11 cellular contexts compared by ENCODE assay signal in the genomic region with DNA sequence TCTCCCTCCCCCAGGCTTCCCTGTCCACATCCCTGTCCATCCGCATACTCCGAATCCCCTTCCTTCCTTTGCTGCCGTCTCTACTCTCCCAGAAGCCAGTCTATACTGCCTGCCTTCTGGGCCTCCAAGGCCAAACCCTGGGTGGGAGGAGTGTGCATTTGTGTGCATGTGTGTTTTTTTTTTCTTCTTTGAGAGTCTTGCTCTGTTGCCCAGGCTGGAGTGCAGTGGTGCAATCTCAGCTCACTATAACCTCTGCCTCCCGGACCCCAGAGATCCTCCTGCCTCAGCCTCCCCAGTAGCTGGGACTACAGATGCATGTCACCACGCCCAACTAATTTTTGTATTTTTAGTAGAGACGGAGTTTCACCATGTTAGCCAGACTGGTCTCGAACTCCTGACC. TPM values are rescaled to one million over a fixed set of nuclear protein-coding genes. Genes with fewer than 3 reads are reported as not detected.
DNase-seq lines count a peak whose midpoint lies in the region; ATAC-seq, FAIRE-seq and TF ChIP-seq lines count a peak whose summit lies in the region.
"Not testable (repeated sequence)": the region's sequence is repeated elsewhere in the genome, so short reads cannot be mapped to it uniquely, and the experiment has no call there.
"Had no signal": no experiment of that assay in that cellular context is flagged by ENCODE, and none has a peak within 500 bp of the region (broad histone marks: within the 10 kb centered on the region; RNA-seq: fewer than 3 reads in every experiment).

No MANE protein-coding gene starts in this region.

- H3K79me2 ChIP-seq in K562 (ENCODE audit: control insufficient read depth, insufficient read depth, low read length): peaks cover 31% of the 10 kb centered on the region

- H3K27ac ChIP-seq in C4-2B: peak overlapping the region; percentile 54; the same call in 1 of the 2 replicates
- H3K27ac ChIP-seq in VCaP: peak overlapping the region; percentile 86
- peak overlapping the region; percentile 86 for H3K27ac ChIP-seq in K562 (ENCODE audit: extremely low read depth, low read depth, low read length)

- TF ChIP-seq RAD21 in K562 (CRISPR knock-in tag; conservative IDR thresholded peaks at IDR 0.05 in 1 of 2, IDR thresholded peaks at IDR 0.05 in 1 of 2): not testable (repeated sequence)

- not testable (repeated sequence) for FAIRE-seq in K562 (lab: Jason Lieb, UNC)

- H3K9me3 ChIP-seq in K562 (replicated peaks; ENCODE audit: control insufficient read depth, insufficient read depth, low read depth, low read length): not testable (repeated sequence)

- DNase-seq in activated CD8-positive, alpha-beta T cell treated with anti-CD3 and anti-CD28 coated beads, Interleukin-2, amount 10 ng/mL, durations not matched to agents 7 days and 5 days; naive thymus-derived CD8-positive, alpha-beta T cell; stimulated activated naive CD8-positive, alpha-beta T cell treated with anti-CD3 and anti-CD28 coated beads, Interleukin-15, amount 100 ng/mL, for 72 hours: not testable (repeated sequence)
- DNase-seq in activated naive CD4-positive, alpha-beta T cell treated with anti-CD3 and anti-CD28 coated beads for 36 hours: peak; percentile 3
- peak in 1 of 4 experiments; percentile 28 for DNase-seq in K562 (ENCODE audit: extremely low read depth in 1 of 4, low spot score in 3 of 4)

- peaks cover 18% of the 10 kb centered on the region; the same call in 2 of the 3 replicates for H3K36me3 ChIP-seq in K562 (ENCODE audit: control insufficient read depth, insufficient read depth, low read length)

- peaks cover 55 to 81% of the 10 kb centered on the region in 2 experiments for H3K4me1 ChIP-seq in K562 (replicated peaks in 1 of 2; ENCODE audit: control insufficient read depth in 2 of 2, insufficient read depth in 2 of 2, low read length in 2 of 2)

- not testable (repeated sequence) for H3K9me3 Mint-ChIP-seq in IgD-negative memory B cell; activated CD8-positive, alpha-beta T cell treated with anti-CD3 and anti-CD28 coated beads, Interleukin-2, amount 10 ng/mL, durations not matched to agents 7 days and 5 days (ENCODE audit: insufficient read depth); activated naive CD4-positive, alpha-beta T cell treated with anti-CD3 and anti-CD28 coated beads for 36 hours; naive thymus-derived CD8-positive, alpha-beta T cell; stimulated activated naive CD8-positive, alpha-beta T cell treated with anti-CD3 and anti-CD28 coated beads, Interleukin-15, amount 100 ng/mL, for 72 hours

- H2AFZ ChIP-seq in K562 (ENCODE audit: low read depth, low read length): peak overlapping the region; percentile 59; the same call in 1 of the 2 replicates

- in situ Hi-C loops in K562 (cut with MboI): not testable (repeated sequence)

- H3K36me3 Mint-ChIP-seq in IgD-negative memory B cell: not testable (repeated sequence)
- H3K36me3 Mint-ChIP-seq in activated CD8-positive, alpha-beta T cell treated with anti-CD3 and anti-CD28 coated beads, Interleukin-2, amount 10 ng/mL, durations not matched to agents 7 days and 5 days (ENCODE audit: low read depth): peaks cover 33% of the 10 kb centered on the region
- H3K36me3 Mint-ChIP-seq in activated naive CD4-positive, alpha-beta T cell treated with anti-CD3 and anti-CD28 coated beads for 36 hours (ENCODE audit: low read depth): peaks cover 14% of the 10 kb centered on the region
- H3K36me3 Mint-ChIP-seq in naive thymus-derived CD8-positive, alpha-beta T cell: peaks cover 0 to 19% (median 7%) of the 10 kb centered on the region in 3 donors

- 47% methylated on average over 5 of the region's 7 CpGs for WGBS in K562 (ENCODE audit: insufficient coverage, low coverage, missing lambda C conversion rate)

- peak overlapping the region; percentile 67 to 69 for H3K9ac ChIP-seq in K562 (ENCODE audit: insufficient read depth in 1 of 2, low read depth in 2 of 2, low read length in 2 of 2)

- not testable (repeated sequence) for BruUV-seq in K562 (replicated peaks; lab: Mats Ljungman, UMichigan)

- TF ChIP-seq CTCF in C4-2B (conservative IDR thresholded peaks at IDR 0.05); VCaP (conservative IDR thresholded peaks at IDR 0.05); K562 (IDR thresholded peaks at IDR 0.05 in 2 of 3, conservative IDR thresholded peaks at IDR 0.05 in 1 of 3; ENCODE audit: insufficient read depth in 2 of 3, low read depth in 1 of 3, low read length in 3 of 3): not testable (repeated sequence)

- H4K20me1 ChIP-seq in K562 (replicated peaks; ENCODE audit: control insufficient read depth, insufficient read depth, low read length): not testable (repeated sequence)

- ATAC-seq in activated CD8-positive, alpha-beta T cell treated with anti-CD3 and anti-CD28 coated beads, Interleukin-2, amount 10 ng/mL, durations not matched to agents 7 days and 5 days; K562; naive thymus-derived CD8-positive, alpha-beta T cell; stimulated activated naive CD8-positive, alpha-beta T cell treated with anti-CD3 and anti-CD28 coated beads, Interleukin-15, amount 100 ng/mL, for 72 hours: not testable (repeated sequence)

- intact Hi-C loops in activated naive CD4-positive, alpha-beta T cell treated with anti-CD3 and anti-CD28 coated beads for 36 hours (cut with micrococcal nuclease); K562 (cut with micrococcal nuclease): not testable (repeated sequence)

- peak overlapping the region; percentile 49 for H3K4me2 ChIP-seq in K562 (ENCODE audit: insufficient read depth, low read length)

- peak overlapping the region; percentile 8; the same call in 1 of the 2 replicates for H3K4me3 ChIP-seq in K562

- peak overlapping the region in 2 of 3 donors; percentile 53 to 92 for H3K27ac Mint-ChIP-seq in IgD-negative memory B cell
- H3K27ac Mint-ChIP-seq in activated CD8-positive, alpha-beta T cell treated with anti-CD3 and anti-CD28 coated beads, Interleukin-2, amount 10 ng/mL, durations not matched to agents 7 days and 5 days: peak overlapping the region; percentile 71
- peak overlapping the region; percentile 82 for H3K27ac Mint-ChIP-seq in activated naive CD4-positive, alpha-beta T cell treated with anti-CD3 and anti-CD28 coated beads for 36 hours
- H3K27ac Mint-ChIP-seq in naive thymus-derived CD8-positive, alpha-beta T cell: peak overlapping the region; percentile 80 to 96 (median 87)
- peak overlapping the region; percentile 29 to 47 for H3K27ac Mint-ChIP-seq in stimulated activated naive CD8-positive, alpha-beta T cell treated with anti-CD3 and anti-CD28 coated beads, Interleukin-15, amount 100 ng/mL, for 72 hours

- H3K4me3 Mint-ChIP-seq in IgD-negative memory B cell: peak overlapping the region in 1 of 4 donors; percentile 40
- not testable (repeated sequence) for H3K4me3 Mint-ChIP-seq in activated CD8-positive, alpha-beta T cell treated with anti-CD3 and anti-CD28 coated beads, Interleukin-2, amount 10 ng/mL, durations not matched to agents 7 days and 5 days; activated naive CD4-positive, alpha-beta T cell treated with anti-CD3 and anti-CD28 coated beads for 36 hours
- peak overlapping the region in 6 of 10 donors; percentile 32 to 69 (median 54) for H3K4me3 Mint-ChIP-seq in naive thymus-derived CD8-positive, alpha-beta T cell
- peak overlapping the region; percentile 7 to 28 for H3K4me3 Mint-ChIP-seq in stimulated activated naive CD8-positive, alpha-beta T cell treated with anti-CD3 and anti-CD28 coated beads, Interleukin-15, amount 100 ng/mL, for 72 hours

- TF ChIP-seq POLR2A in K562 (conservative IDR thresholded peaks at IDR 0.05): not testable (repeated sequence)

- POLR2A ChIA-PET in activated CD8-positive, alpha-beta T cell treated with anti-CD3 and anti-CD28 coated beads, Interleukin-2, amount 10 ng/mL, durations not matched to agents 7 days and 5 days (lab: Charles Lee): interaction anchor here (1.0 kb wide), 1 partner anchor 62 kb away, joined by 3 read pairs; no protein-coding TSS in a partner anchor
- POLR2A ChIA-PET in K562 (lab: Yijun Ruan, JAX): interaction anchor here (1.3 to 1.6 kb wide), 2 partner anchors 18 to 24 kb away, joined by 3 read pairs; no protein-coding TSS in a partner anchor
- POLR2A ChIA-PET in naive thymus-derived CD8-positive, alpha-beta T cell (lab: Charles Lee): interaction anchor here (0.6 to 47.5 kb wide), 3 partner anchors 22 to 1032 kb away, joined by 5 to 1514 read pairs (median 6); a partner anchor contains a TSS

- H3K27me3 Mint-ChIP-seq in IgD-negative memory B cell; activated CD8-positive, alpha-beta T cell treated with anti-CD3 and anti-CD28 coated beads, Interleukin-2, amount 10 ng/mL, durations not matched to agents 7 days and 5 days (ENCODE audit: low read depth); activated naive CD4-positive, alpha-beta T cell treated with anti-CD3 and anti-CD28 coated beads for 36 hours (ENCODE audit: low read depth); naive thymus-derived CD8-positive, alpha-beta T cell; stimulated activated naive CD8-positive, alpha-beta T cell treated with anti-CD3 and anti-CD28 coated beads, Interleukin-15, amount 100 ng/mL, for 72 hours: not testable (repeated sequence)

- H3K9me1 ChIP-seq in K562 (ENCODE audit: control insufficient read depth, insufficient read depth, low read length): not testable (repeated sequence)

- H3K27me3 ChIP-seq in K562 (ENCODE audit: control insufficient read depth in 2 of 2, insufficient read depth in 2 of 2, low read length in 2 of 2): not testable (repeated sequence)

- peaks cover 2 to 15% (median 12%) of the 10 kb centered on the region in 3 donors for H3K4me1 Mint-ChIP-seq in IgD-negative memory B cell
- H3K4me1 Mint-ChIP-seq in activated CD8-positive, alpha-beta T cell treated with anti-CD3 and anti-CD28 coated beads, Interleukin-2, amount 10 ng/mL, durations not matched to agents 7 days and 5 days (ENCODE audit: low read depth): peaks cover 75% of the 10 kb centered on the region
- peaks cover 72% of the 10 kb centered on the region for H3K4me1 Mint-ChIP-seq in activated naive CD4-positive, alpha-beta T cell treated with anti-CD3 and anti-CD28 coated beads for 36 hours (ENCODE audit: low read depth)
- peaks cover 38 to 89% (median 81%) of the 10 kb centered on the region in 4 donors for H3K4me1 Mint-ChIP-seq in naive thymus-derived CD8-positive, alpha-beta T cell
- H3K4me1 Mint-ChIP-seq in stimulated activated naive CD8-positive, alpha-beta T cell treated with anti-CD3 and anti-CD28 coated beads, Interleukin-15, amount 100 ng/mL, for 72 hours: peaks cover 90% of the 10 kb centered on the region

- not testable (repeated sequence) for TF ChIP-seq EP300 in K562 (IDR thresholded peaks at IDR 0.05; ENCODE audit: low read length)

- CTCF ChIA-PET in activated CD8-positive, alpha-beta T cell treated with anti-CD3 and anti-CD28 coated beads, Interleukin-2, amount 10 ng/mL, durations not matched to agents 7 days and 5 days (lab: Charles Lee): interaction anchor here (2.9 to 9.2 kb wide), 3 partner anchors 18 to 118 kb away, joined by 13 to 55 read pairs (median 21); a partner anchor contains a TSS
- CTCF ChIA-PET in activated naive CD4-positive, alpha-beta T cell treated with anti-CD3 and anti-CD28 coated beads for 36 hours (lab: Charles Lee): interaction anchor here (0.8 to 1.0 kb wide), 2 partner anchors 18 to 33 kb away, joined by 3 read pairs; no protein-coding TSS in a partner anchor
- CTCF ChIA-PET in K562 (lab: Yijun Ruan, JAX; ENCODE audit: low intra/inter-chr PET ratio): interaction anchor here (0.6 kb wide), 1 partner anchor 175 kb away, joined by 3 read pairs; no protein-coding TSS in a partner anchor

RNA-seq across cellular contexts. Expression of a gene that starts 8.7 kb away (rescaled TPM):
- polyA plus RNA-seq in IgD-negative memory B cell (0.34 TPM), K562 (2011; rRNA removed) (not detected in 2 replicates), K562 (2014; fragmentation: Illumina TruSeq; extraction: Trizol) (not detected in 2 replicates), K562 (2014; fragmentation: Nextera tagmentation; extraction: Ambion mirVana) (under 1 TPM; 0.03 to 0.06 TPM), K562 (2014; rRNA removed) (not detected in 2 replicates)
- under 1 TPM; 0.52 to 0.55 TPM for total RNA-seq in activated CD8-positive, alpha-beta T cell treated with anti-CD3 and anti-CD28 coated beads, Interleukin-2, amount 10 ng/mL, durations not matched to agents 7 days and 5 days
- under 1 TPM in 1 of 2 experiments, not detected in 1; 0.12 TPM for total RNA-seq in activated naive CD4-positive, alpha-beta T cell treated with anti-CD3 and anti-CD28 coated beads for 36 hours
- 0.30 and 0.49 TPM in 2 replicates for total RNA-seq in K562 (2011; cell fraction: chromatin; rRNA removed; ENCODE audit: low replicate concordance)
- 0.17 and 0.26 TPM in 2 replicates for total RNA-seq in K562 (2011; cell fraction: nucleolus; rRNA removed)
- total RNA-seq in K562 (2011; cell fraction: nucleoplasm; rRNA removed): 0.29 TPM in 1 of 2 replicates, not detected in the other
- total RNA-seq in K562 (2014; rRNA removed) (not detected in 2 replicates), K562 (2014; rRNA removed; fragmentation: Illumina TruSeq; extraction: Trizol) (not detected in 2 replicates), K562 (2015; rRNA removed; fragmentation: Illumina TruSeq; extraction: Trizol) (not detected in 2 replicates), K562 (2021) (not detected in 2 replicates)
- polyA plus RNA-seq in K562 (2011; cell fraction: cytosol; rRNA removed): not detected in 2 replicates
- polyA plus RNA-seq in K562 (2011; cell fraction: nucleus; rRNA removed): not detected in 2 replicates
- 0.18 and 0.30 TPM in 2 replicates for polyA plus RNA-seq in K562 (2012)
- polyA minus RNA-seq in K562 (2011; rRNA and poly(A)+ RNA removed): not detected in 2 replicates
- not detected in 2 replicates for polyA minus RNA-seq in K562 (2011; cell fraction: cytosol; rRNA and poly(A)+ RNA removed)
- polyA minus RNA-seq in K562 (2011; cell fraction: nucleus; rRNA and poly(A)+ RNA removed): not detected in 2 replicates
- under 1 TPM; 0.47 to 0.75 TPM for total RNA-seq in naive thymus-derived CD8-positive, alpha-beta T cell
- under 1 TPM; 0.30 to 0.81 (median 0.44) TPM for polyA plus RNA-seq in naive thymus-derived CD8-positive, alpha-beta T cell
- total RNA-seq: GM23338, HT1080 had no signal
- polyA plus RNA-seq: BJ, GM23338 had no signal

RNA-seq across cellular contexts. Expression of a gene that starts 31.6 kb away (rescaled TPM):
- polyA plus RNA-seq in IgD-negative memory B cell: 36.5 TPM
- 100 to 1,000 TPM; 375 to 395 TPM for total RNA-seq in activated CD8-positive, alpha-beta T cell treated with anti-CD3 and anti-CD28 coated beads, Interleukin-2, amount 10 ng/mL, durations not matched to agents 7 days and 5 days
- total RNA-seq in activated naive CD4-positive, alpha-beta T cell treated with anti-CD3 and anti-CD28 coated beads for 36 hours: 100 to 1,000 TPM; 228 to 242 TPM
- 52.9 and 134 TPM in 2 replicates for total RNA-seq in K562 (2011; cell fraction: chromatin; rRNA removed; ENCODE audit: low replicate concordance)
- total RNA-seq in K562 (2011; cell fraction: nucleolus; rRNA removed): 50.8 and 62.5 TPM in 2 replicates
- total RNA-seq in K562 (2011; cell fraction: nucleoplasm; rRNA removed): 48.8 and 58.4 TPM in 2 replicates
- total RNA-seq in K562 (2014; rRNA removed): 6.9 and 10.1 TPM in 2 replicates
- 5.7 and 5.8 TPM in 2 replicates for total RNA-seq in K562 (2014; rRNA removed; fragmentation: Illumina TruSeq; extraction: Trizol)
- total RNA-seq in K562 (2015; rRNA removed; fragmentation: Illumina TruSeq; extraction: Trizol): 8.3 and 10.7 TPM in 2 replicates
- 32.1 and 36.6 TPM in 2 replicates for total RNA-seq in K562 (2021)
- 7.7 TPM in 2 replicates for polyA plus RNA-seq in K562 (2011; rRNA removed)
- 6.3 and 8.7 TPM in 2 replicates for polyA plus RNA-seq in K562 (2011; cell fraction: cytosol; rRNA removed)
- 57.8 and 61.3 TPM in 2 replicates for polyA plus RNA-seq in K562 (2011; cell fraction: nucleus; rRNA removed)
- polyA plus RNA-seq in K562 (2012): 40.6 and 95.2 TPM in 2 replicates
- 24.1 and 31.8 TPM in 2 replicates for polyA plus RNA-seq in K562 (2014; fragmentation: Illumina TruSeq; extraction: Trizol)
- 1 to 10 TPM in 1 of 2 experiments, under 1 TPM in 1; 0.70 to 1.3 TPM for polyA plus RNA-seq in K562 (2014; fragmentation: Nextera tagmentation; extraction: Ambion mirVana)
- polyA plus RNA-seq in K562 (2014; rRNA removed): 16.6 and 16.9 TPM in 2 replicates
- polyA minus RNA-seq in K562 (2011; rRNA and poly(A)+ RNA removed): 3.6 and 10.5 TPM in 2 replicates
- polyA minus RNA-seq in K562 (2011; cell fraction: cytosol; rRNA and poly(A)+ RNA removed): 19.9 and 27.9 TPM in 2 replicates
- polyA minus RNA-seq in K562 (2011; cell fraction: nucleus; rRNA and poly(A)+ RNA removed): 14.5 and 19.8 TPM in 2 replicates
- total RNA-seq in naive thymus-derived CD8-positive, alpha-beta T cell: 100 to 1,000 TPM; 383 to 394 TPM
- polyA plus RNA-seq in naive thymus-derived CD8-positive, alpha-beta T cell: 10 to 100 TPM; 18.0 to 35.5 (median 21.5) TPM
